12 cellular contexts compared by ENCODE assay signal in genomic region chr7:55130079-55130476, GRCh38.
A peak's percentile ranks its signal among the peaks of the same experiment; 100 is the strongest.
DNase-seq lines count a peak whose midpoint lies in the region; ATAC-seq and TF ChIP-seq lines count a peak whose summit lies in the region.
"Had no signal": no experiment of that assay in that cellular context is flagged by ENCODE, and none has a peak within 500 bp of the region (broad histone marks: within the 10 kb centered on the region; RNA-seq: fewer than 3 reads in every experiment).

No MANE protein-coding gene starts in this region.

- CTCF ChIA-PET in mammary epithelial cell (lab: Charles Lee; ENCODE audit: low non-redundant PET) = interaction anchor here (0.6 kb wide), 1 partner anchor 9 kb away, joined by 3 read pairs; no protein-coding TSS in a partner anchor

- H3K9ac ChIP-seq in mammary epithelial cell (ENCODE audit: insufficient read depth, low read length) = peak overlapping the region; percentile 47
- H3K9ac ChIP-seq: parathyroid adenoma had no signal

- H3K79me2 ChIP-seq in mammary epithelial cell (ENCODE audit: insufficient read depth, low read length) = peaks cover 83% of the 10 kb centered on the region
- H3K79me2 ChIP-seq: parathyroid adenoma had no signal

- H3K36me3 ChIP-seq in mammary epithelial cell (ENCODE audit: insufficient read depth, low read length) (peaks cover 8% of the 10 kb centered on the region), left lung (no peaks in the 10 kb centered on the region), thyroid gland (no peaks in the 10 kb centered on the region)

- in situ Hi-C loops in mammary epithelial cell (cut with MboI; ENCODE audit: low sequenced_read_pairs in 2 of 2) = no loop called here

- H3K9me3 ChIP-seq in mammary epithelial cell (replicated peaks; ENCODE audit: insufficient read depth, low read length) = peaks cover 3% of the 10 kb centered on the region
- H3K9me3 ChIP-seq in left lung = no peaks in the 10 kb centered on the region
- H3K9me3 ChIP-seq in thyroid gland = no peaks in the 10 kb centered on the region

- 33% methylated on average over 3 of the region's 5 CpGs for WGBS in mammary epithelial cell (ENCODE audit: low coverage, missing lambda C conversion rate)
- 17 to 25% methylated on average over 5 of the region's 5 CpGs for WGBS in thyroid gland, 2 donors

- H3K27ac ChIP-seq in mammary epithelial cell (ENCODE audit: insufficient read depth, low read depth, low read length) (peak overlapping the region; percentile 97), left lung (peak overlapping the region; percentile 47 to 91), thyroid gland (peak overlapping the region; percentile 71 to 84 (median 76))
- H3K27ac ChIP-seq: 22Rv1 had no signal

- peak; percentile 31 for DNase-seq in DMS 273 (lab: John Stamatoyannopoulos, UW; ENCODE audit: unreplicated experiment)
- no peak for DNase-seq in DMS 273 treated with DMSO at 0.1 percent for 48 hours (lab: John Stamatoyannopoulos, UW)
- DNase-seq in mammary epithelial cell = peak; percentile 44
- no peak for DNase-seq in left lung
- DNase-seq in thyroid gland = peak; percentile 80
- no peak for DNase-seq in HuH-7 (ENCODE audit: low spot score)
- DNase-seq: activated CD4-positive, alpha-beta T cell treated with anti-CD3 and anti-CD28 coated beads for 4 hours; NCI-H2029 had no signal

- intact Hi-C loops in mammary epithelial cell (cut with micrococcal nuclease) (loop anchor here (5.0 kb wide), 2 partner anchors 78 to 108 kb away; no protein-coding TSS in a partner anchor), left lung (cut with DNase I) (no loop called here), thyroid gland (cut with DNase I) (no loop called here)

- peak overlapping the region; percentile 3 for H3K4me2 ChIP-seq in mammary epithelial cell (ENCODE audit: insufficient read depth, low read depth, low read length)

- no peaks in the 10 kb centered on the region for H4K20me1 ChIP-seq in mammary epithelial cell (ENCODE audit: insufficient read depth, low read length)

- no peak overlapping the region for H2AFZ ChIP-seq in mammary epithelial cell (ENCODE audit: low read depth, low read length)
- H2AFZ ChIP-seq: parathyroid adenoma had no signal

- H3K27me3 ChIP-seq in mammary epithelial cell (ENCODE audit: insufficient read depth, low read length) (no peaks in the 10 kb centered on the region), left lung (no peaks in the 10 kb centered on the region), thyroid gland (no peaks in the 10 kb centered on the region)

- peak in 1 of 2 donors; percentile 24 for TF ChIP-seq CTCF in mammary epithelial cell (conservative IDR thresholded peaks at IDR 0.05 in 1 of 2, IDR thresholded peaks at IDR 0.05 in 1 of 2; ENCODE audit: extremely low read depth in 1 of 2, insufficient read depth in 1 of 2, low read depth in 1 of 2, low read length in 2 of 2)
- TF ChIP-seq CTCF in left lung (IDR thresholded peaks at IDR 0.05) = no peak
- peak in 1 of 6 experiments; percentile 27 for TF ChIP-seq CTCF in thyroid gland (IDR thresholded peaks at IDR 0.05)

- H3K4me1 ChIP-seq in mammary epithelial cell (ENCODE audit: insufficient read depth, low read length) (peaks cover 81% of the 10 kb centered on the region), left lung (peaks cover 54 to 76% of the 10 kb centered on the region in 2 donors), thyroid gland (peaks cover 47 to 79% of the 10 kb centered on the region in 2 donors)
- H3K4me1 ChIP-seq: parathyroid adenoma had no signal

- dilution Hi-C loops in mammary epithelial cell (cut with HindIII; ENCODE audit: low sequenced_read_pairs) = no loop called here

- no peak for TF ChIP-seq POLR2A in thyroid gland (IDR thresholded peaks at IDR 0.05)

- ATAC-seq in left lung (peak; percentile 13), HG02610 (IDR thresholded peaks at IDR 0.05; ENCODE audit: unreplicated experiment) (no peak), GM19324 (IDR thresholded peaks at IDR 0.05; ENCODE audit: low FRiP score, unreplicated experiment) (no peak)

- H3K4me3 ChIP-seq in mammary epithelial cell (replicated peaks in 1 of 3; ENCODE audit: insufficient read depth in 1 of 3, low read depth in 2 of 3, low read length in 3 of 3) (no peak overlapping the region), left lung (no peak overlapping the region), thyroid gland (replicated peaks in 1 of 3) (no peak overlapping the region)

- BruUV-seq in mammary epithelial cell (replicated peaks; lab: Mats Ljungman, UMichigan) = no TSS peak

Comparison
In these comparisons a context has a peak if more than half of its experiments do, and no peak if none do; other contexts are left out.
1. DNase-seq: peak in DMS 273 (single experiment), mammary epithelial cell (single experiment) and thyroid gland (2 of 2); none in DMS 273 treated with DMSO at 0.1 percent for 48 hours (single experiment), left lung (0 of 2) and HuH-7 (single experiment).
2. Peak in every context shown above with its lines, with median percentiles within 50 percentile points of each other: H3K27ac ChIP-seq.